1 cellular context compared by ENCODE assay signal in the genomic region with DNA sequence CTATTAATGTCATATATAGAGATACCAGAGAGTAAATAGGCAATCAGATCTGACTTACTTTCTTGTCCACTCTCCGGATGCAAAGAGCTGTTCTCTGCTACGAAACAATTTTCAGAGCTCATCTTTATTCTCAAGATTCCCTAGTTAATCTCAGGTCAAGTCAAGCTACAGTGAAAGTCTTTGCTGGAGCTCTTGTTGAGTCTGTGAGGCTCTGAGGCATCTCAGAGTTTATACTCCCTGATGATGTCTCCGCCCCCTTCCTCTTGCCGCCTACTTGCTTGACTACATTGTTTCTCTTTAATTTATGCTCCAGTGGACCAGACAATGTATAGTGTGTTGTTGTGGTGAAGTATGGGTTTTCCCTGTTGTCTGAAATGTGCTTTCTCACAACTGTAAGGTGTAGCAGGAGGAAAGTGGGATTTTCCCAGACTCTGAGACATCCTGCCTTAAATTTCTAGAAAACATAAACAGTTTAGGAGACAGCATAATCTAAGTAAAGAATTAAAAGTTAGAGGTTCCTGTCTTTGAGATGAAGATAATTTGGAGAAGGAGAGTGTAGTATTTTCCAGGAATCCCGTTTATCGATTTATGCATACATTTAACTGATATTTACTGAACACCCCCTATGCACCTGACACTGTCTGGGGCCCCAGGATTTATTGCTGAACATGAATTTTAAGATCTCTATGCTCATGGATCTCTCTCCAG.
TF ChIP-seq lines count a peak whose summit lies in the region.

A gene (minus strand): TSS at position 203 of the 708 bp plus-strand sequence. CDS start 81 bp downstream, at position 122.

TF ChIP-seq in GM12878, 131 proteins besides CTCF, POLR2A, EP300 and RAD21 (continued from another document and continues in another):
- TF ChIP-seq, protein P1, sequence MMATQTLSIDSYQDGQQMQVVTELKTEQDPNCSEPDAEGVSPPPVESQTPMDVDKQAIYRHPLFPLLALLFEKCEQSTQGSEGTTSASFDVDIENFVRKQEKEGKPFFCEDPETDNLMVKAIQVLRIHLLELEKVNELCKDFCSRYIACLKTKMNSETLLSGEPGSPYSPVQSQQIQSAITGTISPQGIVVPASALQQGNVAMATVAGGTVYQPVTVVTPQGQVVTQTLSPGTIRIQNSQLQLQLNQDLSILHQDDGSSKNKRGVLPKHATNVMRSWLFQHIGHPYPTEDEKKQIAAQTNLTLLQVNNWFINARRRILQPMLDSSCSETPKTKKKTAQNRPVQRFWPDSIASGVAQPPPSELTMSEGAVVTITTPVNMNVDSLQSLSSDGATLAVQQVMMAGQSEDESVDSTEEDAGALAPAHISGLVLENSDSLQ (IDR thresholded peaks at IDR 0.05) = peak; percentile 27
- TF ChIP-seq YY1 (IDR thresholded peaks at IDR 0.05; ENCODE audit: low read depth, low read length) = no peak
- TF ChIP-seq ZZZ3 (IDR thresholded peaks at IDR 0.05; ENCODE audit: control insufficient read depth, insufficient read length, low read depth) = no peak
- TF ChIP-seq MYC (IDR thresholded peaks at IDR 0.05; ENCODE audit: insufficient read depth, insufficient read length, insufficient replicate concordance, low read length, severe bottlenecking) = no peak
- TF ChIP-seq CBX5 (IDR thresholded peaks at IDR 0.05; ENCODE audit: low read depth) = no peak
- TF ChIP-seq JUNB (IDR thresholded peaks at IDR 0.05) = no peak
- TF ChIP-seq ZBED1 (IDR thresholded peaks at IDR 0.05; ENCODE audit: borderline replicate concordance) = peak; percentile 67; the same call in 1 of the 2 replicates
- TF ChIP-seq EED (IDR thresholded peaks at IDR 0.05; ENCODE audit: low read depth) = peak; percentile 86
- TF ChIP-seq, protein P2, sequence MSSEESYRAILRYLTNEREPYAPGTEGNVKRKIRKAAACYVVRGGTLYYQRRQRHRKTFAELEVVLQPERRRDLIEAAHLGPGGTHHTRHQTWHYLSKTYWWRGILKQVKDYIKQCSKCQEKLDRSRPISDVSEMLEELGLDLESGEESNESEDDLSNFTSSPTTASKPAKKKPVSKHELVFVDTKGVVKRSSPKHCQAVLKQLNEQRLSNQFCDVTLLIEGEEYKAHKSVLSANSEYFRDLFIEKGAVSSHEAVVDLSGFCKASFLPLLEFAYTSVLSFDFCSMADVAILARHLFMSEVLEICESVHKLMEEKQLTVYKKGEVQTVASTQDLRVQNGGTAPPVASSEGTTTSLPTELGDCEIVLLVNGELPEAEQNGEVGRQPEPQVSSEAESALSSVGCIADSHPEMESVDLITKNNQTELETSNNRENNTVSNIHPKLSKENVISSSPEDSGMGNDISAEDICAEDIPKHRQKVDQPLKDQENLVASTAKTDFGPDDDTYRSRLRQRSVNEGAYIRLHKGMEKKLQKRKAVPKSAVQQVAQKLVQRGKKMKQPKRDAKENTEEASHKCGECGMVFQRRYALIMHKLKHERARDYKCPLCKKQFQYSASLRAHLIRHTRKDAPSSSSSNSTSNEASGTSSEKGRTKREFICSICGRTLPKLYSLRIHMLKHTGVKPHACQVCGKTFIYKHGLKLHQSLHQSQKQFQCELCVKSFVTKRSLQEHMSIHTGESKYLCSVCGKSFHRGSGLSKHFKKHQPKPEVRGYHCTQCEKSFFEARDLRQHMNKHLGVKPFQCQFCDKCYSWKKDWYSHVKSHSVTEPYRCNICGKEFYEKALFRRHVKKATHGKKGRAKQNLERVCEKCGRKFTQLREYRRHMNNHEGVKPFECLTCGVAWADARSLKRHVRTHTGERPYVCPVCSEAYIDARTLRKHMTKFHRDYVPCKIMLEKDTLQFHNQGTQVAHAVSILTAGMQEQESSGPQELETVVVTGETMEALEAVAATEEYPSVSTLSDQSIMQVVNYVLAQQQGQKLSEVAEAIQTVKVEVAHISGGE (CRISPR knock-in tag; IDR thresholded peaks at IDR 0.05) = 0 out of 2 replicates have a peak, but pooled peaks have one; percentile 11
- 0 out of 2 replicates have a peak, but pooled peaks have one; percentile 79 for TF ChIP-seq WRNIP1 (IDR thresholded peaks at IDR 0.05; ENCODE audit: borderline replicate concordance, low read depth, low read length)
- TF ChIP-seq, protein P3, sequence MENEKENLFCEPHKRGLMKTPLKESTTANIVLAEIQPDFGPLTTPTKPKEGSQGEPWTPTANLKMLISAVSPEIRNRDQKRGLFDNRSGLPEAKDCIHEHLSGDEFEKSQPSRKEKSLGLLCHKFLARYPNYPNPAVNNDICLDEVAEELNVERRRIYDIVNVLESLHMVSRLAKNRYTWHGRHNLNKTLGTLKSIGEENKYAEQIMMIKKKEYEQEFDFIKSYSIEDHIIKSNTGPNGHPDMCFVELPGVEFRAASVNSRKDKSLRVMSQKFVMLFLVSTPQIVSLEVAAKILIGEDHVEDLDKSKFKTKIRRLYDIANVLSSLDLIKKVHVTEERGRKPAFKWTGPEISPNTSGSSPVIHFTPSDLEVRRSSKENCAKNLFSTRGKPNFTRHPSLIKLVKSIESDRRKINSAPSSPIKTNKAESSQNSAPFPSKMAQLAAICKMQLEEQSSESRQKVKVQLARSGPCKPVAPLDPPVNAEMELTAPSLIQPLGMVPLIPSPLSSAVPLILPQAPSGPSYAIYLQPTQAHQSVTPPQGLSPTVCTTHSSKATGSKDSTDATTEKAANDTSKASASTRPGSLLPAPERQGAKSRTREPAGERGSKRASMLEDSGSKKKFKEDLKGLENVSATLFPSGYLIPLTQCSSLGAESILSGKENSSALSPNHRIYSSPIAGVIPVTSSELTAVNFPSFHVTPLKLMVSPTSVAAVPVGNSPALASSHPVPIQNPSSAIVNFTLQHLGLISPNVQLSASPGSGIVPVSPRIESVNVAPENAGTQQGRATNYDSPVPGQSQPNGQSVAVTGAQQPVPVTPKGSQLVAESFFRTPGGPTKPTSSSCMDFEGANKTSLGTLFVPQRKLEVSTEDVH (IDR thresholded peaks at IDR 0.05; ENCODE audit: low read depth, partially characterized antibody) = no peak
- TF ChIP-seq, protein P4, sequence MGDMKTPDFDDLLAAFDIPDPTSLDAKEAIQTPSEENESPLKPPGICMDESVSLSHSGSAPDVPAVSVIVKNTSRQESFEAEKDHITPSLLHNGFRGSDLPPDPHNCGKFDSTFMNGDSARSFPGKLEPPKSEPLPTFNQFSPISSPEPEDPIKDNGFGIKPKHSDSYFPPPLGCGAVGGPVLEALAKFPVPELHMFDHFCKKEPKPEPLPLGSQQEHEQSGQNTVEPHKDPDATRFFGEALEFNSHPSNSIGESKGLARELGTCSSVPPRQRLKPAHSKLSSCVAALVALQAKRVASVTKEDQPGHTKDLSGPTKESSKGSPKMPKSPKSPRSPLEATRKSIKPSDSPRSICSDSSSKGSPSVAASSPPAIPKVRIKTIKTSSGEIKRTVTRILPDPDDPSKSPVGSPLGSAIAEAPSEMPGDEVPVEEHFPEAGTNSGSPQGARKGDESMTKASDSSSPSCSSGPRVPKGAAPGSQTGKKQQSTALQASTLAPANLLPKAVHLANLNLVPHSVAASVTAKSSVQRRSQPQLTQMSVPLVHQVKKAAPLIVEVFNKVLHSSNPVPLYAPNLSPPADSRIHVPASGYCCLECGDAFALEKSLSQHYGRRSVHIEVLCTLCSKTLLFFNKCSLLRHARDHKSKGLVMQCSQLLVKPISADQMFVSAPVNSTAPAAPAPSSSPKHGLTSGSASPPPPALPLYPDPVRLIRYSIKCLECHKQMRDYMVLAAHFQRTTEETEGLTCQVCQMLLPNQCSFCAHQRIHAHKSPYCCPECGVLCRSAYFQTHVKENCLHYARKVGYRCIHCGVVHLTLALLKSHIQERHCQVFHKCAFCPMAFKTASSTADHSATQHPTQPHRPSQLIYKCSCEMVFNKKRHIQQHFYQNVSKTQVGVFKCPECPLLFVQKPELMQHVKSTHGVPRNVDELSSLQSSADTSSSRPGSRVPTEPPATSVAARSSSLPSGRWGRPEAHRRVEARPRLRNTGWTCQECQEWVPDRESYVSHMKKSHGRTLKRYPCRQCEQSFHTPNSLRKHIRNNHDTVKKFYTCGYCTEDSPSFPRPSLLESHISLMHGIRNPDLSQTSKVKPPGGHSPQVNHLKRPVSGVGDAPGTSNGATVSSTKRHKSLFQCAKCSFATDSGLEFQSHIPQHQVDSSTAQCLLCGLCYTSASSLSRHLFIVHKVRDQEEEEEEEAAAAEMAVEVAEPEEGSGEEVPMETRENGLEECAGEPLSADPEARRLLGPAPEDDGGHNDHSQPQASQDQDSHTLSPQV (IDR thresholded peaks at IDR 0.05) = no peak
- TF ChIP-seq, protein P5, sequence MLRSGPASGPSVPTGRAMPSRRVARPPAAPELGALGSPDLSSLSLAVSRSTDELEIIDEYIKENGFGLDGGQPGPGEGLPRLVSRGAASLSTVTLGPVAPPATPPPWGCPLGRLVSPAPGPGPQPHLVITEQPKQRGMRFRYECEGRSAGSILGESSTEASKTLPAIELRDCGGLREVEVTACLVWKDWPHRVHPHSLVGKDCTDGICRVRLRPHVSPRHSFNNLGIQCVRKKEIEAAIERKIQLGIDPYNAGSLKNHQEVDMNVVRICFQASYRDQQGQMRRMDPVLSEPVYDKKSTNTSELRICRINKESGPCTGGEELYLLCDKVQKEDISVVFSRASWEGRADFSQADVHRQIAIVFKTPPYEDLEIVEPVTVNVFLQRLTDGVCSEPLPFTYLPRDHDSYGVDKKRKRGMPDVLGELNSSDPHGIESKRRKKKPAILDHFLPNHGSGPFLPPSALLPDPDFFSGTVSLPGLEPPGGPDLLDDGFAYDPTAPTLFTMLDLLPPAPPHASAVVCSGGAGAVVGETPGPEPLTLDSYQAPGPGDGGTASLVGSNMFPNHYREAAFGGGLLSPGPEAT (IDR thresholded peaks at IDR 0.05; ENCODE audit: low read depth) = peak; percentile 96
- no peak for TF ChIP-seq MYB (IDR thresholded peaks at IDR 0.05; ENCODE audit: borderline replicate concordance, low read depth, low read length)
- 0 out of 2 replicates have a peak, but pooled peaks have one; percentile 84 for TF ChIP-seq NBN (IDR thresholded peaks at IDR 0.05)
- TF ChIP-seq, protein P6, sequence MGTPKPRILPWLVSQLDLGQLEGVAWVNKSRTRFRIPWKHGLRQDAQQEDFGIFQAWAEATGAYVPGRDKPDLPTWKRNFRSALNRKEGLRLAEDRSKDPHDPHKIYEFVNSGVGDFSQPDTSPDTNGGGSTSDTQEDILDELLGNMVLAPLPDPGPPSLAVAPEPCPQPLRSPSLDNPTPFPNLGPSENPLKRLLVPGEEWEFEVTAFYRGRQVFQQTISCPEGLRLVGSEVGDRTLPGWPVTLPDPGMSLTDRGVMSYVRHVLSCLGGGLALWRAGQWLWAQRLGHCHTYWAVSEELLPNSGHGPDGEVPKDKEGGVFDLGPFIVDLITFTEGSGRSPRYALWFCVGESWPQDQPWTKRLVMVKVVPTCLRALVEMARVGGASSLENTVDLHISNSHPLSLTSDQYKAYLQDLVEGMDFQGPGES (IDR thresholded peaks at IDR 0.05) = no peak
- TF ChIP-seq CBFB (IDR thresholded peaks at IDR 0.05; ENCODE audit: low read depth) = peak; percentile 71; the same call in 1 of the 2 replicates
- TF ChIP-seq, protein P7, sequence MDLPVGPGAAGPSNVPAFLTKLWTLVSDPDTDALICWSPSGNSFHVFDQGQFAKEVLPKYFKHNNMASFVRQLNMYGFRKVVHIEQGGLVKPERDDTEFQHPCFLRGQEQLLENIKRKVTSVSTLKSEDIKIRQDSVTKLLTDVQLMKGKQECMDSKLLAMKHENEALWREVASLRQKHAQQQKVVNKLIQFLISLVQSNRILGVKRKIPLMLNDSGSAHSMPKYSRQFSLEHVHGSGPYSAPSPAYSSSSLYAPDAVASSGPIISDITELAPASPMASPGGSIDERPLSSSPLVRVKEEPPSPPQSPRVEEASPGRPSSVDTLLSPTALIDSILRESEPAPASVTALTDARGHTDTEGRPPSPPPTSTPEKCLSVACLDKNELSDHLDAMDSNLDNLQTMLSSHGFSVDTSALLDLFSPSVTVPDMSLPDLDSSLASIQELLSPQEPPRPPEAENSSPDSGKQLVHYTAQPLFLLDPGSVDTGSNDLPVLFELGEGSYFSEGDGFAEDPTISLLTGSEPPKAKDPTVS (IDR thresholded peaks at IDR 0.05; ENCODE audit: low read depth, low read length) = no peak
- no peak for TF ChIP-seq SMC3 (IDR thresholded peaks at IDR 0.05; ENCODE audit: borderline replicate concordance, low read length)
- TF ChIP-seq KDM1A (IDR thresholded peaks at IDR 0.05; ENCODE audit: borderline replicate concordance) = no peak
- no peak for TF ChIP-seq HDAC2 (IDR thresholded peaks at IDR 0.05)
- TF ChIP-seq SIN3A (IDR thresholded peaks at IDR 0.05; ENCODE audit: low read depth, low read length) = 0 out of 2 replicates have a peak, but pooled peaks have one; percentile 10
- TF ChIP-seq SMAD1 (IDR thresholded peaks at IDR 0.05; ENCODE audit: low read depth, partially characterized antibody) = peak; percentile 99
- TF ChIP-seq KAT2A (conservative IDR thresholded peaks at IDR 0.05; ENCODE audit: control insufficient read depth, low read depth, low read length) = no peak
- no peak for TF ChIP-seq ZNF622 (IDR thresholded peaks at IDR 0.05)
- TF ChIP-seq, protein P8, sequence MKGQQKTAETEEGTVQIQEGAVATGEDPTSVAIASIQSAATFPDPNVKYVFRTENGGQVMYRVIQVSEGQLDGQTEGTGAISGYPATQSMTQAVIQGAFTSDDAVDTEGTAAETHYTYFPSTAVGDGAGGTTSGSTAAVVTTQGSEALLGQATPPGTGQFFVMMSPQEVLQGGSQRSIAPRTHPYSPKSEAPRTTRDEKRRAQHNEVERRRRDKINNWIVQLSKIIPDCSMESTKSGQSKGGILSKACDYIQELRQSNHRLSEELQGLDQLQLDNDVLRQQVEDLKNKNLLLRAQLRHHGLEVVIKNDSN (IDR thresholded peaks at IDR 0.05; ENCODE audit: borderline replicate concordance, extremely low read length, insufficient read depth, low read depth, low read length) = no peak
- TF ChIP-seq POU2F2 (IDR thresholded peaks at IDR 0.05; ENCODE audit: borderline replicate concordance, low read depth, low read length) = peak; percentile 98
- no peak for TF ChIP-seq FOXK2 (IDR thresholded peaks at IDR 0.05)
- no peak; the same call in 1 of the 2 replicates for TF ChIP-seq CREB1 (IDR thresholded peaks at IDR 0.05; ENCODE audit: low read depth)
- no peak for TF ChIP-seq PAX8 (IDR thresholded peaks at IDR 0.05)
- no peak for TF ChIP-seq NRF1 (conservative IDR thresholded peaks at IDR 0.05; ENCODE audit: low read depth, low read length)
- no peak for TF ChIP-seq HDGF (IDR thresholded peaks at IDR 0.05)
- TF ChIP-seq NFXL1 (IDR thresholded peaks at IDR 0.05; ENCODE audit: borderline replicate concordance) = no peak
- 0 out of 2 replicates have a peak, but pooled peaks have one; percentile 21 for TF ChIP-seq SMARCA5 (IDR thresholded peaks at IDR 0.05)
- no peak for TF ChIP-seq RCOR1 (conservative IDR thresholded peaks at IDR 0.05; ENCODE audit: low read depth, low read length)
- no peak for TF ChIP-seq ASH2L (IDR thresholded peaks at IDR 0.05; ENCODE audit: borderline replicate concordance, low read depth)
- TF ChIP-seq, protein P9, sequence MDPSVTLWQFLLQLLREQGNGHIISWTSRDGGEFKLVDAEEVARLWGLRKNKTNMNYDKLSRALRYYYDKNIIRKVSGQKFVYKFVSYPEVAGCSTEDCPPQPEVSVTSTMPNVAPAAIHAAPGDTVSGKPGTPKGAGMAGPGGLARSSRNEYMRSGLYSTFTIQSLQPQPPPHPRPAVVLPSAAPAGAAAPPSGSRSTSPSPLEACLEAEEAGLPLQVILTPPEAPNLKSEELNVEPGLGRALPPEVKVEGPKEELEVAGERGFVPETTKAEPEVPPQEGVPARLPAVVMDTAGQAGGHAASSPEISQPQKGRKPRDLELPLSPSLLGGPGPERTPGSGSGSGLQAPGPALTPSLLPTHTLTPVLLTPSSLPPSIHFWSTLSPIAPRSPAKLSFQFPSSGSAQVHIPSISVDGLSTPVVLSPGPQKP (IDR thresholded peaks at IDR 0.05; ENCODE audit: low read depth, low read length) = no peak
- TF ChIP-seq HCFC1 (IDR thresholded peaks at IDR 0.05; ENCODE audit: low read length) = no peak
- peak; percentile 82; the same call in 1 of the 2 replicates for TF ChIP-seq PAX5 (IDR thresholded peaks at IDR 0.05; ENCODE audit: borderline replicate concordance, low read depth, low read length)
